18 cellular contexts compared by ENCODE assay signal in genomic region chr3:15523660-15524417, GRCh38.
"Had no signal": no experiment of that assay in that cellular context is flagged by ENCODE, and none has a peak within 500 bp of the region (broad histone marks: within the 10 kb centered on the region; RNA-seq: fewer than 3 reads in every experiment).

No MANE protein-coding gene starts in this region.

- H3K27me3 Mint-ChIP-seq: activated CD4-positive, alpha-beta memory T cell treated with anti-CD3 and anti-CD28 coated beads for 36 hours; effector memory CD8-positive, alpha-beta T cell; type B pancreatic cell had no signal

- H3K36me3 ChIP-seq: esophagus squamous epithelium had no signal

- H3K9me3 ChIP-seq: esophagus squamous epithelium had no signal

- H3K27ac ChIP-seq: esophagus squamous epithelium, foreskin keratinocyte had no signal

- H3K9me3 Mint-ChIP-seq: activated B cell treated with CpG ODN at 0.5 μM for 24 hours; activated CD4-positive, alpha-beta memory T cell treated with anti-CD3 and anti-CD28 coated beads for 36 hours; activated naive CD8-positive, alpha-beta T cell treated with anti-CD3 and anti-CD28 coated beads for 36 hours; effector memory CD8-positive, alpha-beta T cell; mesothelial cell of epicardium; stimulated activated naive CD8-positive, alpha-beta T cell treated with anti-CD3 and anti-CD28 coated beads, Interleukin-15, amount 100 ng/mL, for 72 hours; T-cell; type B pancreatic cell had no signal

- H3K4me3 ChIP-seq: esophagus squamous epithelium had no signal

- H3K36me3 Mint-ChIP-seq: activated CD4-positive, alpha-beta memory T cell treated with anti-CD3 and anti-CD28 coated beads for 36 hours; activated naive CD8-positive, alpha-beta T cell treated with anti-CD3 and anti-CD28 coated beads for 36 hours; T-cell; type B pancreatic cell had no signal

- ATAC-seq: effector memory CD8-positive, alpha-beta T cell; foreskin keratinocyte; left lobe of liver; stimulated activated naive CD8-positive, alpha-beta T cell treated with anti-CD3 and anti-CD28 coated beads, Interleukin-15, amount 100 ng/mL, for 72 hours; T-cell had no signal

- H3K4me3 Mint-ChIP-seq: activated B cell treated with CpG ODN at 0.5 μM for 24 hours; activated CD4-positive, alpha-beta memory T cell treated with anti-CD3 and anti-CD28 coated beads for 36 hours; activated naive CD8-positive, alpha-beta T cell treated with anti-CD3 and anti-CD28 coated beads for 36 hours; mesothelial cell of epicardium; stimulated activated naive CD8-positive, alpha-beta T cell treated with anti-CD3 and anti-CD28 coated beads, Interleukin-15, amount 100 ng/mL, for 72 hours; T-cell; type B pancreatic cell had no signal

- H3K27ac Mint-ChIP-seq: activated B cell treated with CpG ODN at 0.5 μM for 24 hours; activated CD4-positive, alpha-beta memory T cell treated with anti-CD3 and anti-CD28 coated beads for 36 hours; activated naive CD8-positive, alpha-beta T cell treated with anti-CD3 and anti-CD28 coated beads for 36 hours; mesothelial cell of epicardium; stimulated activated naive CD8-positive, alpha-beta T cell treated with anti-CD3 and anti-CD28 coated beads, Interleukin-15, amount 100 ng/mL, for 72 hours; type B pancreatic cell had no signal

- DNase-seq: activated B cell treated with CpG ODN at 0.5 μM for 24 hours; activated CD4-positive, alpha-beta memory T cell treated with anti-CD3 and anti-CD28 coated beads for 36 hours; activated CD4-positive, alpha-beta T cell treated with anti-CD3 and anti-CD28 coated beads for 4 hours; activated naive CD8-positive, alpha-beta T cell treated with anti-CD3 and anti-CD28 coated beads for 36 hours; amniotic stem cell; dermis blood vessel endothelial cell; effector memory CD8-positive, alpha-beta T cell; esophagus squamous epithelium; foreskin keratinocyte; hypothalamus; kidney; stimulated activated CD4-positive, alpha-beta T cell treated with anti-CD3 and anti-CD28 coated beads, Interleukin-15, amount 100 ng/mL, for 24 hours; stimulated activated CD4-positive, alpha-beta T cell treated with anti-CD3 and anti-CD28 coated beads, Interleukin-2, amount 100 ng/mL, for 48 hours; stimulated activated naive CD8-positive, alpha-beta T cell treated with anti-CD3 and anti-CD28 coated beads, Interleukin-15, amount 100 ng/mL, for 72 hours; T-cell had no signal

- H3K4me1 ChIP-seq: esophagus squamous epithelium, foreskin keratinocyte had no signal

- H3K27me3 ChIP-seq: esophagus squamous epithelium had no signal
